In the genomic region with DNA sequence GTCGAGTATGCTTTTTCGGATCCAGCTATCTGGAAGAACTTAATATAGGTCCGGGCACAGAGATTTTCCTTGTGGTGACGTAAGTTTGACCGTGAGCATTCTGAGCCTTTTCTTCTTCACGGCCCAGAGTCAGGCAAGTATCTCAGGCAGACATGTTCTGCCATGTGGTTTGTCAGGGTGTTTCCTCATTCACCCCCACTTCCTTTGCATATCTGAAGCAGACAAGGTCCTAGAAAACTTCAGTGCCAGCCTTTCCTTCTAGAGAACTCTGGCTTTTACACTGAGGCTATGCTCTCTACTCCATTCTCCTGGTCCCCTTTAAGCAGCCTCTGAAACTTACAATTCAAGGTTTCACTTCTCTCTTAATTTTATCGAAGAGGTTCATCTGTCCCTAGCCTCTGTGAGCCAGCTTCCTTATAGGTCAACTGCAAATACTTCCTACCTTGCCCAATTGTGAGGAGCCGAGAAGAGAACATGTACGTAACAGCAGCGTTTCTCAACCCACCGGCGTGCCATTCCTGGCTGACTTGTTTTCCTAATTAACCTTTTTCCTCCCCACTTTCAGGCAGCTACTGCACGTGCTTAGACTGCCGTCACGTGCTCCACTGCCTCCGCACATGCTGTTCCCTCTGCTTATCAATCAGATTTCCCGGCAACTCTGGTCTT, we compare ENCODE assay signal across 8 cellular contexts. TPM values are rescaled to one million over a fixed set of nuclear protein-coding genes. Genes with fewer than 3 reads are reported as not detected.
DNase-seq lines count a peak whose midpoint lies in the region; ATAC-seq and TF ChIP-seq lines count a peak whose summit lies in the region.

No MANE protein-coding gene starts in this region.

- peaks cover 17% of the 10 kb centered on the region for H3K36me3 Mint-ChIP-seq in CD4-positive, CD25-positive, alpha-beta regulatory T cell
- H3K36me3 Mint-ChIP-seq in activated naive CD8-positive, alpha-beta T cell treated with anti-CD3 and anti-CD28 coated beads for 36 hours: peaks cover 79% of the 10 kb centered on the region
- H3K36me3 Mint-ChIP-seq in glutamatergic neuron (ENCODE audit: unreplicated experiment) (peaks cover 3% of the 10 kb centered on the region), progenitor cell of endocrine pancreas (ENCODE audit: insufficient read depth) (peaks cover 22% of the 10 kb centered on the region)

- peak; percentile 67 to 70 for ATAC-seq in CD4-positive, CD25-positive, alpha-beta regulatory T cell (ENCODE audit: low read depth in 2 of 2)
- ATAC-seq in GM19372 (IDR thresholded peaks at IDR 0.05; ENCODE audit: low read depth, unreplicated experiment): peak; percentile 94
- ATAC-seq in HG03342 (IDR thresholded peaks at IDR 0.05; ENCODE audit: unreplicated experiment): peak; percentile 83

- peaks cover 0 to 5% (median 0%) of the 10 kb centered on the region in 7 donors for H3K9me3 Mint-ChIP-seq in CD4-positive, CD25-positive, alpha-beta regulatory T cell
- H3K9me3 Mint-ChIP-seq in activated naive CD8-positive, alpha-beta T cell treated with anti-CD3 and anti-CD28 coated beads for 36 hours: peaks cover 9% of the 10 kb centered on the region
- no peaks in the 10 kb centered on the region for H3K9me3 Mint-ChIP-seq in glutamatergic neuron (ENCODE audit: unreplicated experiment)
- H3K9me3 Mint-ChIP-seq in progenitor cell of endocrine pancreas (ENCODE audit: low read depth): no peaks in the 10 kb centered on the region

- no peaks in the 10 kb centered on the region for H3K36me3 ChIP-seq in CD4-positive, CD25-positive, alpha-beta regulatory T cell (ENCODE audit: control insufficient read depth, insufficient read depth, low read length)

- peaks cover 13 to 26% (median 19%) of the 10 kb centered on the region in 4 donors for H3K4me1 Mint-ChIP-seq in CD4-positive, CD25-positive, alpha-beta regulatory T cell
- H3K4me1 Mint-ChIP-seq in activated naive CD8-positive, alpha-beta T cell treated with anti-CD3 and anti-CD28 coated beads for 36 hours: peaks cover 20% of the 10 kb centered on the region
- H3K4me1 Mint-ChIP-seq in glutamatergic neuron (ENCODE audit: low read depth, unreplicated experiment) (peaks cover 5% of the 10 kb centered on the region), progenitor cell of endocrine pancreas (ENCODE audit: low read depth) (no peaks in the 10 kb centered on the region)

- no peaks in the 10 kb centered on the region for H3K27me3 ChIP-seq in CD4-positive, CD25-positive, alpha-beta regulatory T cell (ENCODE audit: control insufficient read depth, insufficient read depth, low read length)

- DNase-seq in CD4-positive, CD25-positive, alpha-beta regulatory T cell: peak in 2 of 3 donors; percentile 34 to 82
- no peak for DNase-seq in activated naive CD8-positive, alpha-beta T cell treated with anti-CD3 and anti-CD28 coated beads for 36 hours
- DNase-seq in foreskin fibroblast: no peak
- no peak for DNase-seq in glutamatergic neuron
- no peak for DNase-seq in NCI-H1048 (lab: John Stamatoyannopoulos, UW)
- no peak for DNase-seq in progenitor cell of endocrine pancreas (ENCODE audit: low spot score, unreplicated experiment)

- peak overlapping the region; percentile 79 for H3K4me3 ChIP-seq in CD4-positive, CD25-positive, alpha-beta regulatory T cell (ENCODE audit: low read depth, low read length)
- no peak overlapping the region for H3K4me3 ChIP-seq in foreskin fibroblast (ENCODE audit: low read depth in 1 of 2, low read length in 2 of 2)

- peak overlapping the region; percentile 70 for H3K27ac ChIP-seq in CD4-positive, CD25-positive, alpha-beta regulatory T cell (ENCODE audit: insufficient read depth, low read length, poor library complexity, severe bottlenecking)

- H3K4me1 ChIP-seq in CD4-positive, CD25-positive, alpha-beta regulatory T cell (ENCODE audit: control insufficient read depth, insufficient read depth, low read length, poor library complexity, severe bottlenecking): peaks cover 12% of the 10 kb centered on the region

- no peak for TF ChIP-seq CTCF in foreskin fibroblast (IDR thresholded peaks at IDR 0.05; ENCODE audit: low read depth, low read length)
- TF ChIP-seq CTCF in glutamatergic neuron (IDR thresholded peaks at IDR 0.05; ENCODE audit: partially characterized antibody, unreplicated experiment): no peak
- TF ChIP-seq CTCF in progenitor cell of endocrine pancreas (IDR thresholded peaks at IDR 0.05; ENCODE audit: unreplicated experiment): no peak

- H3K4me3 Mint-ChIP-seq in CD4-positive, CD25-positive, alpha-beta regulatory T cell: peak overlapping the region; percentile 78 to 94 (median 87)
- peak overlapping the region; percentile 63 for H3K4me3 Mint-ChIP-seq in activated naive CD8-positive, alpha-beta T cell treated with anti-CD3 and anti-CD28 coated beads for 36 hours
- H3K4me3 Mint-ChIP-seq in glutamatergic neuron (ENCODE audit: unreplicated experiment): no peak overlapping the region
- H3K4me3 Mint-ChIP-seq in progenitor cell of endocrine pancreas (ENCODE audit: low read depth): no peak overlapping the region

- no peaks in the 10 kb centered on the region for H3K27me3 Mint-ChIP-seq in CD4-positive, CD25-positive, alpha-beta regulatory T cell
- no peaks in the 10 kb centered on the region for H3K27me3 Mint-ChIP-seq in activated naive CD8-positive, alpha-beta T cell treated with anti-CD3 and anti-CD28 coated beads for 36 hours
- H3K27me3 Mint-ChIP-seq in glutamatergic neuron (ENCODE audit: unreplicated experiment): no peaks in the 10 kb centered on the region
- H3K27me3 Mint-ChIP-seq in progenitor cell of endocrine pancreas: no peaks in the 10 kb centered on the region

- H3K27ac Mint-ChIP-seq in CD4-positive, CD25-positive, alpha-beta regulatory T cell: peak overlapping the region; percentile 88 to 97 (median 93)
- H3K27ac Mint-ChIP-seq in activated naive CD8-positive, alpha-beta T cell treated with anti-CD3 and anti-CD28 coated beads for 36 hours: peak overlapping the region; percentile 92
- H3K27ac Mint-ChIP-seq in glutamatergic neuron (ENCODE audit: unreplicated experiment) (no peak overlapping the region), progenitor cell of endocrine pancreas (no peak overlapping the region)

- no peaks in the 10 kb centered on the region for H3K9me3 ChIP-seq in CD4-positive, CD25-positive, alpha-beta regulatory T cell (ENCODE audit: control insufficient read depth in 2 of 2, low read length in 2 of 2)

RNA-seq across cellular contexts. Expression of a gene that starts 47.3 kb away (rescaled TPM):
- total RNA-seq in CD4-positive, CD25-positive, alpha-beta regulatory T cell: 8.3 TPM
- 10 to 100 TPM; 14.2 to 33.1 (median 24.1) TPM for polyA plus RNA-seq in CD4-positive, CD25-positive, alpha-beta regulatory T cell
- 100 to 1,000 TPM; 123 to 128 TPM for total RNA-seq in activated naive CD8-positive, alpha-beta T cell treated with anti-CD3 and anti-CD28 coated beads for 36 hours
- 6.1 TPM for total RNA-seq in glutamatergic neuron (ENCODE audit: unreplicated experiment)
- total RNA-seq in progenitor cell of endocrine pancreas: 42.6 and 53.0 TPM in 2 replicates

Comparison
In these comparisons a context has a peak if more than half of its experiments do, and no peak if none do; other contexts are left out.
1. DNase-seq: peak in CD4-positive, CD25-positive, alpha-beta regulatory T cell (2 of 3); none in activated naive CD8-positive, alpha-beta T cell treated with anti-CD3 and anti-CD28 coated beads for 36 hours (single experiment), foreskin fibroblast (0 of 2), glutamatergic neuron (single experiment), NCI-H1048 (single experiment) and progenitor cell of endocrine pancreas (single experiment).
2. H3K27ac Mint-ChIP-seq: peak in CD4-positive, CD25-positive, alpha-beta regulatory T cell (3 of 3) and activated naive CD8-positive, alpha-beta T cell treated with anti-CD3 and anti-CD28 coated beads for 36 hours (single experiment); none in glutamatergic neuron (single experiment) and progenitor cell of endocrine pancreas (single experiment).
3. H3K4me3 Mint-ChIP-seq: peak in CD4-positive, CD25-positive, alpha-beta regulatory T cell (4 of 4) and activated naive CD8-positive, alpha-beta T cell treated with anti-CD3 and anti-CD28 coated beads for 36 hours (single experiment); none in glutamatergic neuron (single experiment) and progenitor cell of endocrine pancreas (single experiment).
4. Peak in every context shown above with its lines, with median percentiles within 50 percentile points of each other: ATAC-seq.